7 cellular contexts compared by ENCODE assay signal in the genomic region with DNA sequence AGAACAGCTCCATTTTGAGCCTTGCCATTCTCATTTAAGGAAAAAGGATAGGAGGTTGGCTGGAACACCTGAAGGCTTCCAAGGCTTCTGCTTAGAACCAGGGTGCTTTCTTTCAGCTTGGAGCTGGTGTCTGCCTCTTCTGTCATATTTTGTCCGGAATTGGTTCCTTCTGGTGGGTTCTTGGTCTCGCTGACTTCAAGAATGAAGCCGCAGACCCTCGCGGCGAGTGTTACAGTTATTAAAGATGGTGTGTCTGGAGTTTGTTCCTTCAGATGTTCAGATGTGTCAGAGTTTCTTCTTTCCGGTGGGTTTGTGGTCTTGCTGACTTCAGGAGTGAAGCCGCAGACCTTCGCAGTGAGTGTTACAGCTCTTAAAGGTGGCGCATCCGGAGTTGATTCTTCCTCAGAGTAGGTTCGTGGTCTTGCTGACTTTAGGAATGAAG.
A peak's percentile ranks its signal among the peaks of the same experiment; 100 is the strongest.
DNase-seq lines count a peak whose midpoint lies in the region; TF ChIP-seq lines count a peak whose summit lies in the region.
"Not testable (repeated sequence)": the region's sequence is repeated elsewhere in the genome, so short reads cannot be mapped to it uniquely, and the experiment has no call there.

No MANE protein-coding gene starts in this region.

- not testable (repeated sequence) for H3K23me2 ChIP-seq in H9 (ENCODE audit: insufficient read length, low read depth, low read length, poor library complexity, severe bottlenecking)

- H2BK12ac ChIP-seq in H9 (ENCODE audit: insufficient read length, low read depth, low read length) = not testable (repeated sequence)

- not testable (repeated sequence) for TF ChIP-seq CTCF in H9 (conservative IDR thresholded peaks at IDR 0.05)

- peaks cover 35 to 41% of the 10 kb centered on the region in 2 experiments for H3K4me1 Mint-ChIP-seq in H9

- not testable (repeated sequence) for H3K27ac ChIP-seq in H9 (ENCODE audit: insufficient read length, low read depth, low read length); effector memory CD4-positive, alpha-beta T cell (ENCODE audit: insufficient read depth, low read length, poor library complexity, severe bottlenecking)

- not testable (repeated sequence) for H3K4ac ChIP-seq in H9 (ENCODE audit: low read depth, low read length)

- not testable (repeated sequence) for H3K18ac ChIP-seq in H9 (ENCODE audit: insufficient read length, low read depth, low read length)

- H4K8ac ChIP-seq in H9 (replicated peaks; ENCODE audit: insufficient read length, low read depth, low read length) = not testable (repeated sequence)

- H4K91ac ChIP-seq in H9 (ENCODE audit: insufficient read length, low read depth, low read length) = not testable (repeated sequence)

- H3K79me1 ChIP-seq in H9 (ENCODE audit: insufficient read depth, low read depth, low read length, poor library complexity, severe bottlenecking) = peaks cover 18% of the 10 kb centered on the region

- not testable (repeated sequence) for H3K9me3 ChIP-seq in H9 (ENCODE audit: control insufficient read depth, low read depth, low read length); effector memory CD4-positive, alpha-beta T cell (ENCODE audit: control insufficient read depth, low read length)

- H3K4me3 ChIP-seq in effector memory CD4-positive, alpha-beta T cell (ENCODE audit: insufficient read depth, low read depth, low read length, poor library complexity, severe bottlenecking) = not testable (repeated sequence)

- not testable (repeated sequence) for H3K4me3 Mint-ChIP-seq in H9

- not testable (repeated sequence) for H3K27me3 Mint-ChIP-seq in H9 (ENCODE audit: low read depth)

- H3T11ph ChIP-seq in H9 (ENCODE audit: low read length) = not testable (repeated sequence)

- H3K9me3 Mint-ChIP-seq in H9 = not testable (repeated sequence)

- not testable (repeated sequence) for H4K5ac ChIP-seq in H9 (ENCODE audit: insufficient read length, low read depth, low read length)

- H3K9ac ChIP-seq in H9 (ENCODE audit: extremely low read depth, insufficient read length, low read length) = not testable (repeated sequence)

- H3K36me3 Mint-ChIP-seq in H9 (ENCODE audit: insufficient read depth in 1 of 3, low read depth in 3 of 3) = peaks cover 9 to 26% (median 12%) of the 10 kb centered on the region in 3 experiments

- not testable (repeated sequence) for H2BK5ac ChIP-seq in H9 (ENCODE audit: insufficient read length, low read length)

- not testable (repeated sequence) for H3K23ac ChIP-seq in H9 (ENCODE audit: insufficient read length, low read depth, low read length)

- not testable (repeated sequence) for H3K56ac ChIP-seq in H9 (ENCODE audit: insufficient read length, low read depth, low read length)

- peaks cover 29% of the 10 kb centered on the region; the same call in 1 of the 2 replicates for H3K79me2 ChIP-seq in H9 (ENCODE audit: insufficient read depth, low read length)

- H2BK120ac ChIP-seq in H9 (ENCODE audit: low read depth, low read length, poor library complexity, severe bottlenecking) = not testable (repeated sequence)

- not testable (repeated sequence) for H2BK15ac ChIP-seq in H9 (ENCODE audit: low read depth, low read length)

- peak overlapping the region in 2 of 3 experiments; percentile 20 to 59; a peak in 2 of 7 replicates for H3K27ac Mint-ChIP-seq in H9

- H3K14ac ChIP-seq in H9 (ENCODE audit: insufficient read depth, low read length) = not testable (repeated sequence)

- not testable (repeated sequence) for H2AFZ ChIP-seq in H9 (ENCODE audit: low read length)

- not testable (repeated sequence) for H3K4me1 ChIP-seq in H9 (ENCODE audit: insufficient read depth, low read length)
- peaks cover 35% of the 10 kb centered on the region for H3K4me1 ChIP-seq in effector memory CD4-positive, alpha-beta T cell (ENCODE audit: control insufficient read depth, insufficient read depth, low read length, poor library complexity, severe bottlenecking)

- H3K27me3 ChIP-seq in H9 (ENCODE audit: insufficient read depth, low read length); effector memory CD4-positive, alpha-beta T cell (replicated peaks; ENCODE audit: control insufficient read depth, insufficient read depth, low read length, poor library complexity, severe bottlenecking): not testable (repeated sequence)

- WGBS in H9 (ENCODE audit: extremely low coverage, insufficient read length, low lambda C conversion rate) = no CpG with 5 or more reads among the region's 12 CpGs

- H2AK5ac ChIP-seq in H9 (ENCODE audit: insufficient read length, low read length) = not testable (repeated sequence)

- not testable (repeated sequence) for H4K20me1 ChIP-seq in H9 (ENCODE audit: control insufficient read depth, insufficient read depth, insufficient read length)

- DNase-seq in H9 = not testable (repeated sequence)
- DNase-seq in activated CD4-positive, CD25-positive, alpha-beta regulatory T cell treated with anti-CD3 and anti-CD28 coated beads, Interleukin-2, amount 50 U/mL, for 16 hours (ENCODE audit: low read depth, low spot score) = peak; percentile 40
- DNase-seq in activated CD8-positive, alpha-beta memory T cell treated with anti-CD3 and anti-CD28 coated beads, Interleukin-2, amount 50 U/mL, for 1 hour (ENCODE audit: extremely low read depth) = peak; percentile 60
- DNase-seq in activated gamma-delta T cell treated with Interleukin-2 at 50 U/mL for 16 hours = peak; percentile 60
- peak; percentile 44 to 76 (median 62) for DNase-seq in effector memory CD4-positive, alpha-beta T cell
- peak; percentile 24 to 41 for DNase-seq in stimulated activated CD4-positive, alpha-beta T cell treated with anti-CD3 and anti-CD28 coated beads, Interleukin-15, amount 100 ng/mL, for 48 hours (ENCODE audit: low read depth in 2 of 2)
- DNase-seq in stimulated activated CD8-positive, alpha-beta memory T cell treated with anti-CD3 and anti-CD28 coated beads, Interleukin-4, amount 100 ng/mL, for 24 hours (ENCODE audit: low read depth) = peak; percentile 31

- not testable (repeated sequence) for H3K36me3 ChIP-seq in effector memory CD4-positive, alpha-beta T cell (ENCODE audit: control insufficient read depth, insufficient read depth, low read length)

- not testable (repeated sequence) for H2BK20ac ChIP-seq in H9 (ENCODE audit: low read depth, low read length, poor library complexity, severe bottlenecking)

- H3K4me2 ChIP-seq in H9 (ENCODE audit: insufficient read depth, insufficient read length, low read length) = not testable (repeated sequence)
